ENCODE assay signal across 9 cellular contexts in the genomic region with DNA sequence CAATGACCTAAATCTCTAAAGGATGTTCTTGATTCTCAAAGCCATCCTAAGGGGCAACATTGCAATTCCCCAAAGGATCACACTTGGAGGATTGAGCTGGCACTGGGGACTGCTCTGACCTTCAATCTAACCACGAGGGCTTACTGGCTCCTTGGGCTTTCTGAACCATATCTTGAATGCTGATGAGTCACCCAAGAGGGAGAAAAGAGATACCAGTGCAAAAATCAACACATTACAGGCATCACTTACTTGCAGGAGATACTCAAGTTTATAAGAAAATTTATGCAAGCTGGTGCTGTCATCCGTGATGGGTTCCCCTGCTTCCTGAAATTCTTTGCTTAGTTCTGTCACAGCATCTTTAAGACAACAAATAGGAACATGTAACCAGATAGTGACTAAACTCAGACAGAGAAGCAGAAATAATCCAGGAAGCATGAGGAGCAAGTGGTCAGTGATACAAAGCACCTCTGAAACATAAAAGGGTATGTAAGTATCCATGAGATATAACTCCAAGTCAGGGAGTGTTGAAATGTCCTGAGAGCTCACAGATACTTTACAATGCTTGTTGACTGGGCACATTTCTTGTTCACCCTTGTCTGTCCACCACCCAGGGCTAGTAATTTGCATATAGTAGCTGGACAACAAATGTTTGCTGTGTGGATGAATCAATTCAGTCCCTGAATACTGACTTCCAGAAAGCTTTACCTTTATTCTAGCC. TPM values are rescaled to one million over a fixed set of nuclear protein-coding genes. Genes with fewer than 3 reads are reported as not detected.
A peak's percentile ranks its signal among the peaks of the same experiment; 100 is the strongest.
DNase-seq lines count a peak whose midpoint lies in the region; ATAC-seq and TF ChIP-seq lines count a peak whose summit lies in the region.
"Had no signal": no experiment of that assay in that cellular context is flagged by ENCODE, and none has a peak within 500 bp of the region (broad histone marks: within the 10 kb centered on the region; RNA-seq: fewer than 3 reads in every experiment).

No MANE protein-coding gene starts in this region.

- H3K27me3 ChIP-seq in thyroid gland (no peaks in the 10 kb centered on the region), esophagus squamous epithelium (no peaks in the 10 kb centered on the region)

- CTCF ChIA-PET in activated CD8-positive, alpha-beta T cell treated with anti-CD3 and anti-CD28 coated beads, Interleukin-2, amount 10 ng/mL, durations not matched to agents 7 days and 5 days (lab: Charles Lee), result interaction anchor here (0.9 to 3.4 kb wide), 11 partner anchors 9 to 97 kb away, joined by 3 to 35 read pairs (median 5); a partner anchor contains a TSS

- H3K4me1 Mint-ChIP-seq in natural killer cell treated with Interleukin-12 subunit alpha and Interleukin-12 subunit beta and Interleukin-15 and Interleukin-18, amount 100 ng/mL, for 72 hours (ENCODE audit: low read depth in 2 of 2), result peaks cover 32 to 37% of the 10 kb centered on the region in 2 donors
- peaks cover 22 to 39% of the 10 kb centered on the region in 2 donors for H3K4me1 Mint-ChIP-seq in natural killer cell
- peaks cover 91% of the 10 kb centered on the region for H3K4me1 Mint-ChIP-seq in activated CD8-positive, alpha-beta T cell treated with anti-CD3 and anti-CD28 coated beads, Interleukin-2, amount 10 ng/mL, durations not matched to agents 7 days and 5 days (ENCODE audit: low read depth)

- POLR2A ChIA-PET in activated CD8-positive, alpha-beta T cell treated with anti-CD3 and anti-CD28 coated beads, Interleukin-2, amount 10 ng/mL, durations not matched to agents 7 days and 5 days (lab: Charles Lee), result interaction anchor here (0.7 to 2.3 kb wide), 4 partner anchors 13 to 41 kb away, joined by 3 to 20 read pairs (median 6); a partner anchor contains a TSS

- no peaks in the 10 kb centered on the region for H3K27me3 Mint-ChIP-seq in natural killer cell treated with Interleukin-12 subunit alpha and Interleukin-12 subunit beta and Interleukin-15 and Interleukin-18, amount 100 ng/mL, for 72 hours
- H3K27me3 Mint-ChIP-seq in natural killer cell (ENCODE audit: low read depth in 2 of 2), result no peaks in the 10 kb centered on the region
- no peaks in the 10 kb centered on the region for H3K27me3 Mint-ChIP-seq in activated CD8-positive, alpha-beta T cell treated with anti-CD3 and anti-CD28 coated beads, Interleukin-2, amount 10 ng/mL, durations not matched to agents 7 days and 5 days (ENCODE audit: low read depth)

- DNase-seq in natural killer cell treated with Interleukin-12 subunit alpha and Interleukin-12 subunit beta and Interleukin-15 and Interleukin-18, amount 100 ng/mL, for 72 hours (ENCODE audit: low spot score), result no peak
- DNase-seq in natural killer cell (no peak), fibroblast of villous mesenchyme (ENCODE audit: low read depth) (peak; percentile 75), thyroid gland (peak; percentile 25 to 54), SKM-1 (lab: John Stamatoyannopoulos, UW; ENCODE audit: unreplicated experiment) (no peak), esophagus squamous epithelium (lab: John Stamatoyannopoulos, UW) (no peak)
- DNase-seq in activated CD8-positive, alpha-beta T cell treated with anti-CD3 and anti-CD28 coated beads, Interleukin-2, amount 10 ng/mL, durations not matched to agents 7 days and 5 days, result no peak
- DNase-seq: activated CD8-positive, alpha-beta memory T cell treated with anti-CD3 and anti-CD28 coated beads, Interleukin-2, amount 50 U/mL, for 4 hours had no signal

- peak overlapping the region; percentile 50 to 82 for H3K27ac Mint-ChIP-seq in natural killer cell treated with Interleukin-12 subunit alpha and Interleukin-12 subunit beta and Interleukin-15 and Interleukin-18, amount 100 ng/mL, for 72 hours
- no peak overlapping the region for H3K27ac Mint-ChIP-seq in natural killer cell
- H3K27ac Mint-ChIP-seq in activated CD8-positive, alpha-beta T cell treated with anti-CD3 and anti-CD28 coated beads, Interleukin-2, amount 10 ng/mL, durations not matched to agents 7 days and 5 days, result peak overlapping the region; percentile 13

- H3K27ac ChIP-seq in thyroid gland (peak overlapping the region; percentile 44 to 83 (median 57)), esophagus squamous epithelium (no peak overlapping the region)

- H3K9me3 ChIP-seq in thyroid gland (no peaks in the 10 kb centered on the region), esophagus squamous epithelium (no peaks in the 10 kb centered on the region)

- H3K36me3 ChIP-seq in thyroid gland (peaks cover 22 to 34% of the 10 kb centered on the region in 2 donors), esophagus squamous epithelium (peaks cover 5 to 89% (median 19%) of the 10 kb centered on the region in 3 donors)

- peak in 1 of 2 donors; percentile 57 for ATAC-seq in natural killer cell treated with Interleukin-12 subunit alpha and Interleukin-12 subunit beta and Interleukin-15 and Interleukin-18, amount 100 ng/mL, for 72 hours
- ATAC-seq in natural killer cell, result no peak
- ATAC-seq in activated CD8-positive, alpha-beta T cell treated with anti-CD3 and anti-CD28 coated beads, Interleukin-2, amount 10 ng/mL, durations not matched to agents 7 days and 5 days, result no peak
- no peak for ATAC-seq in GM21529 (IDR thresholded peaks at IDR 0.05; ENCODE audit: unreplicated experiment)

- TF ChIP-seq CTCF in natural killer cell (IDR thresholded peaks at IDR 0.05), result no peak
- no peak for TF ChIP-seq CTCF in fibroblast of villous mesenchyme (IDR thresholded peaks at IDR 0.05; ENCODE audit: insufficient read depth, low read depth, low read length)
- TF ChIP-seq CTCF in thyroid gland (IDR thresholded peaks at IDR 0.05), result no peak
- TF ChIP-seq CTCF in esophagus squamous epithelium (IDR thresholded peaks at IDR 0.05), result no peak

- intact Hi-C loops in natural killer cell (cut with micrococcal nuclease) (no loop called here), thyroid gland (cut with DNase I) (no loop called here), esophagus squamous epithelium (cut with DNase I) (no loop called here)

- peaks cover 46 to 61% of the 10 kb centered on the region in 2 donors for H3K4me1 ChIP-seq in thyroid gland
- H3K4me1 ChIP-seq in esophagus squamous epithelium, result peaks cover 5 to 37% (median 22%) of the 10 kb centered on the region in 3 donors

- H3K4me3 Mint-ChIP-seq in natural killer cell treated with Interleukin-12 subunit alpha and Interleukin-12 subunit beta and Interleukin-15 and Interleukin-18, amount 100 ng/mL, for 72 hours, result peak overlapping the region; percentile 75
- H3K4me3 Mint-ChIP-seq in natural killer cell, result no peak overlapping the region
- no peak overlapping the region for H3K4me3 Mint-ChIP-seq in activated CD8-positive, alpha-beta T cell treated with anti-CD3 and anti-CD28 coated beads, Interleukin-2, amount 10 ng/mL, durations not matched to agents 7 days and 5 days

- no peaks in the 10 kb centered on the region for H3K9me3 Mint-ChIP-seq in natural killer cell treated with Interleukin-12 subunit alpha and Interleukin-12 subunit beta and Interleukin-15 and Interleukin-18, amount 100 ng/mL, for 72 hours
- H3K9me3 Mint-ChIP-seq in natural killer cell, result no peaks in the 10 kb centered on the region
- H3K9me3 Mint-ChIP-seq in activated CD8-positive, alpha-beta T cell treated with anti-CD3 and anti-CD28 coated beads, Interleukin-2, amount 10 ng/mL, durations not matched to agents 7 days and 5 days (ENCODE audit: insufficient read depth), result no peaks in the 10 kb centered on the region

- peaks cover 18% of the 10 kb centered on the region for H3K36me3 Mint-ChIP-seq in natural killer cell treated with Interleukin-12 subunit alpha and Interleukin-12 subunit beta and Interleukin-15 and Interleukin-18, amount 100 ng/mL, for 72 hours
- peaks cover 28% of the 10 kb centered on the region for H3K36me3 Mint-ChIP-seq in natural killer cell
- H3K36me3 Mint-ChIP-seq in activated CD8-positive, alpha-beta T cell treated with anti-CD3 and anti-CD28 coated beads, Interleukin-2, amount 10 ng/mL, durations not matched to agents 7 days and 5 days (ENCODE audit: low read depth), result peaks cover 89% of the 10 kb centered on the region

- 30 to 33% methylated on average over 2 of the region's 2 CpGs for WGBS in thyroid gland, 2 donors
- 49 to 67% methylated on average over 2 of the region's 2 CpGs for WGBS in esophagus squamous epithelium, 2 donors

- H3K4me3 ChIP-seq in fibroblast of villous mesenchyme (ENCODE audit: low read depth, low read length) (no peak overlapping the region), thyroid gland (replicated peaks in 1 of 3) (no peak overlapping the region), esophagus squamous epithelium (no peak overlapping the region)

- TF ChIP-seq POLR2A in thyroid gland (IDR thresholded peaks at IDR 0.05) (no peak), esophagus squamous epithelium (IDR thresholded peaks at IDR 0.05) (no peak)

RNA-seq across cellular contexts. Expression of a gene that starts 14.1 kb away (rescaled TPM):
- total RNA-seq in natural killer cell treated with Interleukin-12 subunit alpha and Interleukin-12 subunit beta and Interleukin-15 and Interleukin-18, amount 100 ng/mL, for 72 hours, result 10 to 100 TPM; 14.6 to 30.3 TPM
- total RNA-seq in natural killer cell (10 to 100 TPM; 23.0 to 28.4 (median 27.5) TPM), fibroblast of villous mesenchyme (20.6 and 23.7 TPM in 2 replicates), thyroid gland (10 to 100 TPM; 38.2 to 66.6 (median 50.5) TPM), esophagus squamous epithelium (10 to 100 TPM; 17.8 to 33.3 (median 25.0) TPM)
- total RNA-seq in activated CD8-positive, alpha-beta T cell treated with anti-CD3 and anti-CD28 coated beads, Interleukin-2, amount 10 ng/mL, durations not matched to agents 7 days and 5 days, result 10 to 100 TPM; 16.6 to 19.5 TPM

RNA-seq across cellular contexts. Expression of a gene that starts 38.2 kb away (rescaled TPM):
- total RNA-seq in natural killer cell treated with Interleukin-12 subunit alpha and Interleukin-12 subunit beta and Interleukin-15 and Interleukin-18, amount 100 ng/mL, for 72 hours, result 1 to 10 TPM; 4.0 to 5.3 TPM
- total RNA-seq in natural killer cell, result 1 to 10 TPM in 2 of 3 donors, under 1 TPM in 1; 0.95 to 2.1 (median 1.7) TPM
- total RNA-seq in activated CD8-positive, alpha-beta T cell treated with anti-CD3 and anti-CD28 coated beads, Interleukin-2, amount 10 ng/mL, durations not matched to agents 7 days and 5 days, result 10 to 100 TPM; 26.5 to 27.6 TPM
- under 0.01 TPM in 2 replicates for total RNA-seq in fibroblast of villous mesenchyme
- 1 to 10 TPM; 2.1 to 4.4 (median 3.4) TPM for total RNA-seq in thyroid gland
- 10 to 100 TPM in 1 of 4 donors, 1 to 10 TPM in 3; 1.7 to 12.0 (median 4.4) TPM for total RNA-seq in esophagus squamous epithelium

RNA-seq across cellular contexts. Expression of a gene that starts 45.8 kb away (rescaled TPM):
- not detected for total RNA-seq in natural killer cell treated with Interleukin-12 subunit alpha and Interleukin-12 subunit beta and Interleukin-15 and Interleukin-18, amount 100 ng/mL, for 72 hours
- total RNA-seq in natural killer cell, result under 1 TPM in 1 of 3 donors, not detected in 2; 0.21 TPM
- not detected for total RNA-seq in activated CD8-positive, alpha-beta T cell treated with anti-CD3 and anti-CD28 coated beads, Interleukin-2, amount 10 ng/mL, durations not matched to agents 7 days and 5 days
- total RNA-seq in fibroblast of villous mesenchyme, result not detected in 2 replicates
- not detected for total RNA-seq in thyroid gland
- total RNA-seq in esophagus squamous epithelium, result under 1 TPM in 3 of 4 donors, not detected in 1; 0.08 to 0.19 (median 0.12) TPM

Comparison
In these comparisons a context has a peak if more than half of its experiments do, and no peak if none do; other contexts are left out.
1. H3K27ac Mint-ChIP-seq: peak in natural killer cell treated with Interleukin-12 subunit alpha and Interleukin-12 subunit beta and Interleukin-15 and Interleukin-18, amount 100 ng/mL, for 72 hours (2 of 2) and activated CD8-positive, alpha-beta T cell treated with anti-CD3 and anti-CD28 coated beads, Interleukin-2, amount 10 ng/mL, durations not matched to agents 7 days and 5 days (single experiment); none in natural killer cell (0 of 2).
2. DNase-seq: peak in fibroblast of villous mesenchyme (single experiment) and thyroid gland (2 of 2); none in natural killer cell treated with Interleukin-12 subunit alpha and Interleukin-12 subunit beta and Interleukin-15 and Interleukin-18, amount 100 ng/mL, for 72 hours (single experiment), natural killer cell (single experiment), activated CD8-positive, alpha-beta T cell treated with anti-CD3 and anti-CD28 coated beads, Interleukin-2, amount 10 ng/mL, durations not matched to agents 7 days and 5 days (single experiment), SKM-1 (single experiment) and esophagus squamous epithelium (single experiment).
3. H3K27ac ChIP-seq: peak in thyroid gland (3 of 3); none in esophagus squamous epithelium (0 of 4).